In the genomic region with DNA sequence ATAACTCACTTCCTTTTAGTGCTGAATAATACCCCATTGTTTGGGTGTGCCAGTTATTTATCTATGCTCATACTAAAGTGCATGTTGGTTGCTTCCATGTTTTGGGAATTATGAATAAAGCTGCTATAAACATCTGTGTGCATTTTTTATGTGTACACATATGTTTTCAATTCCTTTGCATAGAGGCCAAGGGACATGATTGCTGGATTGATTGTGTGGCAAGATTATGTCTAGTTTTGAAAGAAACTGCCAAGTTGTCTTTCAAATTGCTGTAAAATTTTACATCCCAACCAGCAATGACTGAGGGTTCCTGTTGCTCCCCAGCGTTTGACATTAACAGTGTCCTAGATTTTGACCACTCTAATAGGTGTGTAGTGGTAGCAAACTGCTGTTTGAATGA, we compare ENCODE assay signal across 15 cellular contexts.
A peak's percentile ranks its signal among the peaks of the same experiment; 100 is the strongest.
DNase-seq lines count a peak whose midpoint lies in the region; ATAC-seq and TF ChIP-seq lines count a peak whose summit lies in the region.
"Had no signal": no experiment of that assay in that cellular context is flagged by ENCODE, and none has a peak within 500 bp of the region (broad histone marks: within the 10 kb centered on the region; RNA-seq: fewer than 3 reads in every experiment).

No MANE protein-coding gene starts in this region.

- TF ChIP-seq CTCF in foreskin keratinocyte (conservative IDR thresholded peaks at IDR 0.05): no peak

- H3K27me3 Mint-ChIP-seq in activated naive CD4-positive, alpha-beta T cell treated with anti-CD3 and anti-CD28 coated beads, Interleukin-2, amount 10 ng/mL, durations not matched to agents 7 days and 5 days: no peaks in the 10 kb centered on the region
- H3K27me3 Mint-ChIP-seq: CD4-positive, CD25-positive, alpha-beta regulatory T cell had no signal

- H3K36me3 ChIP-seq in MG63: no peaks in the 10 kb centered on the region
- H3K36me3 ChIP-seq: BLaER1 treated with 17β-estradiol and CSF1 and Interleukin-3, amounts not matched to agents 10 nM and 100 nM had no signal

- no peak overlapping the region for H3K27ac ChIP-seq in foreskin keratinocyte
- H3K27ac ChIP-seq: BLaER1 treated with 17β-estradiol and CSF1 and Interleukin-3, amounts not matched to agents 10 nM and 100 nM had no signal

- no peaks in the 10 kb centered on the region for H3K36me3 Mint-ChIP-seq in activated naive CD4-positive, alpha-beta T cell treated with anti-CD3 and anti-CD28 coated beads, Interleukin-2, amount 10 ng/mL, durations not matched to agents 7 days and 5 days
- H3K36me3 Mint-ChIP-seq: CD4-positive, CD25-positive, alpha-beta regulatory T cell had no signal

- DNase-seq in A172 (ENCODE audit: low spot score) (peak; percentile 21), HS-5 (ENCODE audit: low read depth) (peak; percentile 2), SW480 (ENCODE audit: low spot score) (peak; percentile 5), foreskin keratinocyte (peak; percentile 1 to 17), MG63 (no peak)
- no peak for DNase-seq in activated naive CD4-positive, alpha-beta T cell treated with anti-CD3 and anti-CD28 coated beads, Interleukin-2, amount 10 ng/mL, durations not matched to agents 7 days and 5 days
- DNase-seq: 8988T; ACHN; CD4-positive, CD25-positive, alpha-beta regulatory T cell; DMS53; HCEC 1CT; HFFc6 had no signal

- no peak overlapping the region for H3K27ac Mint-ChIP-seq in activated naive CD4-positive, alpha-beta T cell treated with anti-CD3 and anti-CD28 coated beads, Interleukin-2, amount 10 ng/mL, durations not matched to agents 7 days and 5 days
- H3K27ac Mint-ChIP-seq: CD4-positive, CD25-positive, alpha-beta regulatory T cell; HFFc6 had no signal

- no peaks in the 10 kb centered on the region for H3K4me1 Mint-ChIP-seq in activated naive CD4-positive, alpha-beta T cell treated with anti-CD3 and anti-CD28 coated beads, Interleukin-2, amount 10 ng/mL, durations not matched to agents 7 days and 5 days
- H3K4me1 Mint-ChIP-seq: CD4-positive, CD25-positive, alpha-beta regulatory T cell had no signal

- H3K4me3 Mint-ChIP-seq in activated naive CD4-positive, alpha-beta T cell treated with anti-CD3 and anti-CD28 coated beads, Interleukin-2, amount 10 ng/mL, durations not matched to agents 7 days and 5 days: no peak overlapping the region
- H3K4me3 Mint-ChIP-seq: CD4-positive, CD25-positive, alpha-beta regulatory T cell; HFFc6 had no signal

- no peaks in the 10 kb centered on the region for H3K4me1 ChIP-seq in foreskin keratinocyte
- H3K4me1 ChIP-seq: BLaER1 treated with 17β-estradiol and CSF1 and Interleukin-3, amounts not matched to agents 10 nM and 100 nM had no signal

- H3K27me3 ChIP-seq in foreskin keratinocyte (no peaks in the 10 kb centered on the region), MG63 (no peaks in the 10 kb centered on the region)
- H3K27me3 ChIP-seq: BLaER1 treated with 17β-estradiol and CSF1 and Interleukin-3, amounts not matched to agents 10 nM and 100 nM had no signal

- H3K9me3 ChIP-seq in MG63: no peaks in the 10 kb centered on the region
- H3K9me3 ChIP-seq: BLaER1 treated with 17β-estradiol and CSF1 and Interleukin-3, amounts not matched to agents 10 nM and 100 nM had no signal

- H3K9me3 Mint-ChIP-seq in activated naive CD4-positive, alpha-beta T cell treated with anti-CD3 and anti-CD28 coated beads, Interleukin-2, amount 10 ng/mL, durations not matched to agents 7 days and 5 days: no peaks in the 10 kb centered on the region
- H3K9me3 Mint-ChIP-seq: HFFc6 had no signal

- H3K4me3 ChIP-seq in MG63: no peak overlapping the region
- H3K4me3 ChIP-seq: BLaER1 treated with 17β-estradiol and CSF1 and Interleukin-3, amounts not matched to agents 10 nM and 100 nM; GM12878 had no signal

- ATAC-seq in foreskin keratinocyte: no peak
- no peak for ATAC-seq in GM21447 (IDR thresholded peaks at IDR 0.05; ENCODE audit: unreplicated experiment)
- ATAC-seq: GM12878 had no signal

- CTCF ChIA-PET in activated naive CD4-positive, alpha-beta T cell treated with anti-CD3 and anti-CD28 coated beads, Interleukin-2, amount 10 ng/mL, durations not matched to agents 7 days and 5 days (lab: Charles Lee): no interaction called here

Comparison
In these comparisons a context has a peak if more than half of its experiments do, and no peak if none do; other contexts are left out.
1. DNase-seq: peak in A172 (single experiment), HS-5 (single experiment), SW480 (single experiment) and foreskin keratinocyte (2 of 2); none in activated naive CD4-positive, alpha-beta T cell treated with anti-CD3 and anti-CD28 coated beads, Interleukin-2, amount 10 ng/mL, durations not matched to agents 7 days and 5 days (single experiment) and MG63 (single experiment).